ENCODE assay signal across 8 cellular contexts in genomic region chr2:201363857-201364560, GRCh38.
DNase-seq lines count a peak whose midpoint lies in the region; TF ChIP-seq lines count a peak whose summit lies in the region.

No MANE protein-coding gene starts in this region.

- TF ChIP-seq CTCF in HFF-Myc (IDR thresholded peaks at IDR 0.05; ENCODE audit: low read depth, low read length, missing control alignments) (peak; percentile 78), retinal pigment epithelial cell (conservative IDR thresholded peaks at IDR 0.05; ENCODE audit: low read depth, low read length) (peak; percentile 85)

- H3K4me3 ChIP-seq in HFF-Myc (replicated peaks; ENCODE audit: low read depth, low read length) (no peak overlapping the region), retinal pigment epithelial cell (ENCODE audit: low read length) (no peak overlapping the region)

- H3K27ac Mint-ChIP-seq in activated T-cell treated with anti-CD3 and anti-CD28 coated beads, Interleukin-2, amount 50 U/mL, for 24 hours = no peak overlapping the region

- H3K27me3 Mint-ChIP-seq in activated T-cell treated with anti-CD3 and anti-CD28 coated beads, Interleukin-2, amount 50 U/mL, for 24 hours = no peaks in the 10 kb centered on the region

- DNase-seq in activated CD8-positive, alpha-beta memory T cell treated with anti-CD3 and anti-CD28 coated beads for 24 hours = peak; percentile 68
- no peak for DNase-seq in activated CD8-positive, alpha-beta memory T cell treated with anti-CD3 and anti-CD28 coated beads, Interleukin-2, amount 50 U/mL, for 48 hours
- DNase-seq in HFF-Myc (ENCODE audit: extremely low read depth, low read depth) (peak; percentile 39), NCI-H526 (lab: John Stamatoyannopoulos, UW) (peak; percentile 7 to 66), glomerular visceral epithelial cell (ENCODE audit: extremely low spot score) (peak; percentile 53), retinal pigment epithelial cell (ENCODE audit: low read depth) (no peak), epidermal melanocyte (ENCODE audit: insufficient read length, low spot score) (no peak)
- DNase-seq in activated T-cell treated with anti-CD3 and anti-CD28 coated beads, Interleukin-2, amount 50 U/mL, for 24 hours = peak; percentile 53

- peaks cover 13% of the 10 kb centered on the region for H3K9me3 Mint-ChIP-seq in activated T-cell treated with anti-CD3 and anti-CD28 coated beads, Interleukin-2, amount 50 U/mL, for 24 hours

- H3K4me1 Mint-ChIP-seq in activated T-cell treated with anti-CD3 and anti-CD28 coated beads, Interleukin-2, amount 50 U/mL, for 24 hours (ENCODE audit: low read depth) = peaks cover 36% of the 10 kb centered on the region

- H3K36me3 Mint-ChIP-seq in activated T-cell treated with anti-CD3 and anti-CD28 coated beads, Interleukin-2, amount 50 U/mL, for 24 hours (ENCODE audit: low read depth) = peaks cover 50% of the 10 kb centered on the region

- no peak overlapping the region for H3K4me3 Mint-ChIP-seq in activated T-cell treated with anti-CD3 and anti-CD28 coated beads, Interleukin-2, amount 50 U/mL, for 24 hours

Comparison
In these comparisons a context has a peak if more than half of its experiments do, and no peak if none do; other contexts are left out.
1. DNase-seq: peak in activated CD8-positive, alpha-beta memory T cell treated with anti-CD3 and anti-CD28 coated beads for 24 hours (single experiment), HFF-Myc (single experiment), NCI-H526 (2 of 2), activated T-cell treated with anti-CD3 and anti-CD28 coated beads, Interleukin-2, amount 50 U/mL, for 24 hours (single experiment) and glomerular visceral epithelial cell (single experiment); none in activated CD8-positive, alpha-beta memory T cell treated with anti-CD3 and anti-CD28 coated beads, Interleukin-2, amount 50 U/mL, for 48 hours (single experiment), retinal pigment epithelial cell (single experiment) and epidermal melanocyte (single experiment).